In the genomic region with DNA sequence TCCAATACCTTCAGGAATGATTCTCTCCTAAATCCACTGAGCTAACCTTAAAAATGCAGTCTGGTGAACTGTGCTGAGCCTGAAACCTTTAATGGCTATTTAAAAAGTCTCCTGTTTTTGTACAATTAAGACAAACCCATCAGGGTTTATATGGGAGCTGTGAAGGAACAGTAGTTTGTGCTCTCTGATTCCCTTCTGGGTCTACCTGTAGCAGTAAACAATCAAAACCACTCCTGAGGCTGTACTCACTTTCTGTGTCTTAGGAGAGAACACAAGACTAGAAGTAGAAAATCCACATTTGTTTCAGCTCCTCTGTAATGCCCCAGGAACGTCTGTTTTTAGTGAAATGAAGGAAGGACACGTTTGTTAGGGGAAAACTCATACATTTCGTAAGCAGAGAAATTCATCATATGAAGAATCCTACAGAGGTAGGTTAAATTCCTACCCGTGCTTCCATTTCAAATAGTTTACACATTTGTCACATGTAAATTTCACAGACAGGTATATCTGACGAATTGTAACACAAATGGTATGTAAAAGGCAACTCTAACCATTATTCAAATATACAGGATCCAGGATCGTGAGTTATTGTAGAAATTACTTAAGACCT, we compare ENCODE assay signal across 1 cellular context.
TF ChIP-seq lines count a peak whose summit lies in the region.

No MANE protein-coding gene starts in this region.

TF ChIP-seq in WTC11, 78 proteins besides CTCF, POLR2A, EP300 and RAD21 (continued from another document):
- TF ChIP-seq, protein P1, sequence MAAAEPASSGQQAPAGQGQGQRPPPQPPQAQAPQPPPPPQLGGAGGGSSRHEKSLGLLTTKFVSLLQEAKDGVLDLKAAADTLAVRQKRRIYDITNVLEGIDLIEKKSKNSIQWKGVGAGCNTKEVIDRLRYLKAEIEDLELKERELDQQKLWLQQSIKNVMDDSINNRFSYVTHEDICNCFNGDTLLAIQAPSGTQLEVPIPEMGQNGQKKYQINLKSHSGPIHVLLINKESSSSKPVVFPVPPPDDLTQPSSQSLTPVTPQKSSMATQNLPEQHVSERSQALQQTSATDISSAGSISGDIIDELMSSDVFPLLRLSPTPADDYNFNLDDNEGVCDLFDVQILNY (CRISPR knock-in tag; IDR thresholded peaks at IDR 0.05): no peak
- TF ChIP-seq TEAD1 (CRISPR knock-in tag; IDR thresholded peaks at IDR 0.05): no peak
- no peak for TF ChIP-seq ZNF396 (CRISPR knock-in tag; IDR thresholded peaks at IDR 0.05; ENCODE audit: borderline replicate concordance)
- no peak for TF ChIP-seq ZNF317 (CRISPR knock-in tag; IDR thresholded peaks at IDR 0.05; ENCODE audit: borderline replicate concordance, low read depth)
- no peak for TF ChIP-seq ESRRA (CRISPR knock-in tag; IDR thresholded peaks at IDR 0.05; ENCODE audit: borderline replicate concordance)
- TF ChIP-seq GABPB1 (CRISPR knock-in tag; IDR thresholded peaks at IDR 0.05): no peak
- TF ChIP-seq ELF4 (CRISPR knock-in tag; IDR thresholded peaks at IDR 0.05; ENCODE audit: low read depth): no peak
- TF ChIP-seq GTF2I (CRISPR knock-in tag; conservative IDR thresholded peaks at IDR 0.05): no peak
- TF ChIP-seq, protein P2, sequence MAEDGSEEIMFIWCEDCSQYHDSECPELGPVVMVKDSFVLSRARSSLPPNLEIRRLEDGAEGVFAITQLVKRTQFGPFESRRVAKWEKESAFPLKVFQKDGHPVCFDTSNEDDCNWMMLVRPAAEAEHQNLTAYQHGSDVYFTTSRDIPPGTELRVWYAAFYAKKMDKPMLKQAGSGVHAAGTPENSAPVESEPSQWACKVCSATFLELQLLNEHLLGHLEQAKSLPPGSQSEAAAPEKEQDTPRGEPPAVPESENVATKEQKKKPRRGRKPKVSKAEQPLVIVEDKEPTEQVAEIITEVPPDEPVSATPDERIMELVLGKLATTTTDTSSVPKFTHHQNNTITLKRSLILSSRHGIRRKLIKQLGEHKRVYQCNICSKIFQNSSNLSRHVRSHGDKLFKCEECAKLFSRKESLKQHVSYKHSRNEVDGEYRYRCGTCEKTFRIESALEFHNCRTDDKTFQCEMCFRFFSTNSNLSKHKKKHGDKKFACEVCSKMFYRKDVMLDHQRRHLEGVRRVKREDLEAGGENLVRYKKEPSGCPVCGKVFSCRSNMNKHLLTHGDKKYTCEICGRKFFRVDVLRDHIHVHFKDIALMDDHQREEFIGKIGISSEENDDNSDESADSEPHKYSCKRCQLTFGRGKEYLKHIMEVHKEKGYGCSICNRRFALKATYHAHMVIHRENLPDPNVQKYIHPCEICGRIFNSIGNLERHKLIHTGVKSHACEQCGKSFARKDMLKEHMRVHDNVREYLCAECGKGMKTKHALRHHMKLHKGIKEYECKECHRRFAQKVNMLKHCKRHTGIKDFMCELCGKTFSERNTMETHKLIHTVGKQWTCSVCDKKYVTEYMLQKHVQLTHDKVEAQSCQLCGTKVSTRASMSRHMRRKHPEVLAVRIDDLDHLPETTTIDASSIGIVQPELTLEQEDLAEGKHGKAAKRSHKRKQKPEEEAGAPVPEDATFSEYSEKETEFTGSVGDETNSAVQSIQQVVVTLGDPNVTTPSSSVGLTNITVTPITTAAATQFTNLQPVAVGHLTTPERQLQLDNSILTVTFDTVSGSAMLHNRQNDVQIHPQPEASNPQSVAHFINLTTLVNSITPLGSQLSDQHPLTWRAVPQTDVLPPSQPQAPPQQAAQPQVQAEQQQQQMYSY (CRISPR knock-in tag; IDR thresholded peaks at IDR 0.05): no peak
- no peak for TF ChIP-seq HMGA2 (CRISPR knock-in tag; IDR thresholded peaks at IDR 0.05)
- no peak for TF ChIP-seq ZNF219 (CRISPR knock-in tag; IDR thresholded peaks at IDR 0.05; ENCODE audit: borderline replicate concordance)
